ENCODE assay signal across 7 cellular contexts in the genomic region with DNA sequence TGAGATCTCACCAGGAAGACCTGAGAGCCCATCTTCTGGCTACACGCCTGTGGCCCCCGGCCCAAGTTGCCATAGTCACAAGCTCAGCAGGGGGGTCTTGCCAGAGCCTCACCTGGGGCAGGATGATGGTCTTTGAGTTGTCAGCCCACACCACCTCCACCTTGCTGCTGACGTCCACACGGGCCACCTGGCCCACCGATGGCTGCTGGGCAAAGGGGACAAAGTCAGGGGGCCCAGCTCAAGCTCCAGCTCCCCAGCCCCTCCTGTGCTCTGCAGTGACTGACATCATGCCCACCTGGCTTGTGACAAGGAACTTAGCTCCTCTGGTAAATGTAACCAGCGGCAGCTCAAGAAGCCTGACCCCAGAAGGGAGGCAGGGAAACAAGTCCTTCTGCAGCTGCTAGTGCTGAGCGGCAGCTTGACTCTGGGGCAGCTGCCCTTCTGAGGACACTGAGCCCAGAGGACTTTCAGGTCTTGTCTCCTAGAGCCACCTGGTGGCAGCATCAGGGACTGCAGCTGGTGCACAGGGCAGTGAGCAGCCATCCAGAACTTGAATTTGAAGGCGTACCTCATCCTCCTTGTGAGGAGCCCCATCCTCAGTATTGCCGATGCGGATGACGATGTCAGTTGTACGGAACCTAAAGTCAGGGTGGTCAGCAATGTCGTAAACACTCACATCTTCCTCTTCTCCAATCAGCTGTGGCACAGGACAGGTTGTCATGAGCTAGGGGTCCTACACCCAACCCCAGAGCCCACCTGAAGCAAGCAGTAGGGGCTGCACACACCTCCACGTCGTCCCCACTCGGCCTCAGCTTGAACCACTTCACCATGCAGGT. TPM values are rescaled to one million over a fixed set of nuclear protein-coding genes. Genes with fewer than 3 reads are reported as not detected.
DNase-seq lines count a peak whose midpoint lies in the region; ATAC-seq and TF ChIP-seq lines count a peak whose summit lies in the region.

No MANE protein-coding gene starts in this region.

- H3K4me3 ChIP-seq in right atrium auricular region = no peak overlapping the region
- no peak overlapping the region for H3K4me3 ChIP-seq in gastrocnemius medialis

- H3K4me1 ChIP-seq in right atrium auricular region (no peaks in the 10 kb centered on the region), gastrocnemius medialis (peaks cover 0 to 5% of the 10 kb centered on the region in 2 donors)

- no peak for TF ChIP-seq POLR2A in gastrocnemius medialis (IDR thresholded peaks at IDR 0.05)

- peaks cover 91% of the 10 kb centered on the region for H3K36me3 ChIP-seq in right atrium auricular region
- H3K36me3 ChIP-seq in gastrocnemius medialis = peaks cover 0 to 94% of the 10 kb centered on the region in 2 donors

- peak; percentile 87 to 95 for ATAC-seq in gastrocnemius medialis
- no peak for ATAC-seq in HG02885 (IDR thresholded peaks at IDR 0.05; ENCODE audit: poor library complexity, unreplicated experiment)

- no peaks in the 10 kb centered on the region for H3K9me3 ChIP-seq in right atrium auricular region
- H3K9me3 ChIP-seq in gastrocnemius medialis = no peaks in the 10 kb centered on the region

- DNase-seq in NCI-H146 treated with DMSO at 0.1 percent for 48 hours (lab: John Stamatoyannopoulos, UW; ENCODE audit: unreplicated experiment) (peak; percentile 13), T-helper 2 cell (peak; percentile 55 to 79 (median 72)), amniotic stem cell (lab: John Stamatoyannopoulos, UW) (peak; percentile 46), right atrium auricular region (ENCODE audit: low spot score) (peak; percentile 94), gastrocnemius medialis (peak; percentile 69 to 85)

- TF ChIP-seq CTCF in GM12872 (IDR thresholded peaks at IDR 0.05; ENCODE audit: insufficient read depth, low read depth, low read length) (peak; percentile 99), right atrium auricular region (IDR thresholded peaks at IDR 0.05) (peak; percentile 97 to 99), gastrocnemius medialis (IDR thresholded peaks at IDR 0.05 in 4 of 5, conservative IDR thresholded peaks at IDR 0.05 in 1 of 5) (peak; percentile 96 to 98 (median 97))

- H3K27me3 ChIP-seq in right atrium auricular region (no peaks in the 10 kb centered on the region), gastrocnemius medialis (no peaks in the 10 kb centered on the region)

- intact Hi-C loops in gastrocnemius medialis (cut with DNase I; ENCODE audit: low total_unique reads) = loop anchor here (2.0 kb wide), 1 partner anchor 95 kb away; no protein-coding TSS in a partner anchor

- H3K27ac ChIP-seq in right atrium auricular region (no peak overlapping the region), gastrocnemius medialis (peak overlapping the region in 2 of 4 donors; percentile 30 to 31)

- in situ Hi-C loops in gastrocnemius medialis (cut with MboI; ENCODE audit: low sequenced_read_pairs in 4 of 4) = loop anchor here in 3 of 4 donors (5.0 kb wide), 1 partner anchor 96 kb away; no protein-coding TSS in a partner anchor

RNA-seq across cellular contexts. Expression of a gene that starts 13.5 kb away (rescaled TPM):
- 10 to 100 TPM in 1 of 2 donors, 1 to 10 TPM in 1; 6.4 to 16.8 TPM for total RNA-seq in right atrium auricular region
- total RNA-seq in gastrocnemius medialis = 1 to 10 TPM in 3 of 4 donors, under 1 TPM in 1; 0.66 to 5.0 (median 2.5) TPM

RNA-seq across cellular contexts. Expression of a gene that starts 44.2 kb away (rescaled TPM):
- total RNA-seq in right atrium auricular region (10 to 100 TPM; 33.7 to 34.0 TPM), gastrocnemius medialis (10 to 100 TPM; 10.2 to 23.4 (median 15.9) TPM)

RNA-seq across cellular contexts. Expression of a gene that starts 55.0 kb away (rescaled TPM):
- 10 to 100 TPM; 19.5 to 21.8 TPM for total RNA-seq in right atrium auricular region
- total RNA-seq in gastrocnemius medialis = 10 to 100 TPM; 16.4 to 46.5 (median 32.4) TPM

Comparison
In these comparisons a context has a peak if more than half of its experiments do, and no peak if none do; other contexts are left out.
1. DNase-seq: peak in every context shown above with its lines; median percentile 94 in right atrium auricular region; 77 in gastrocnemius medialis; 72 in T-helper 2 cell; 46 in amniotic stem cell; 13 in NCI-H146 treated with DMSO at 0.1 percent for 48 hours.